Comparison of ENCODE assay signal across 20 cellular contexts in the genomic region with DNA sequence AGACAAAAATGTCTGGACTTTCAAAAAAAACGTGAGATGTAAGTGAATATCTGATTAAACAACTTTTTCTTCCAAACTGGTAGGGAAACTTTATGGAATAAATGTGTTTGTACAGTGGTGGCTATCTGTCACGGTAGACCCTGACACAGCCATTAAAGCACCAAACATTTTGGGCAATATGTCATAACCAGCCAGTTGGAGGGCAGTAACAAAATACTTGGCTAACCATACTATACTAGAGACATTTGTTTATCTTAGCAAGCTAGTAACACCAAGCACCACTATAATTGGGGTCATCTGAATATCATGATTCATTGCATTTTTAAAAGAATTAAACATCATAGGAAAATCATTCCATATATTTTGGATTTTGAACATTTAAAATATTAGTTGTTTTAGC. TPM values are rescaled to one million over a fixed set of nuclear protein-coding genes. Genes with fewer than 3 reads are reported as not detected.
"Had no signal": no experiment of that assay in that cellular context is flagged by ENCODE, and none has a peak within 500 bp of the region (broad histone marks: within the 10 kb centered on the region; RNA-seq: fewer than 3 reads in every experiment).

No MANE protein-coding gene starts in this region.

- H3K27ac Mint-ChIP-seq: activated T-helper 17 cell treated with anti-CD3 and anti-CD28 coated beads, Interleukin-2, amount 50 U/mL, for 72 hours; naive thymus-derived CD8-positive, alpha-beta T cell; stimulated activated memory B cell treated with anti-CD40 and anti-IgM and Interleukin-4, amounts not matched to agents 10 μg/mL and 1 μg/mL and 100 μg/mL, for 72 hours; T-helper 2 cell treated with Interferon-gamma antibody and Interleukin-4, amounts not matched to agents 5 μg/mL and 100 μg/mL, for 36 hours had no signal

- H3K9me3 Mint-ChIP-seq: stimulated activated memory B cell treated with anti-CD40 and anti-IgM and Interleukin-4, amounts not matched to agents 10 μg/mL and 1 μg/mL and 100 μg/mL, for 72 hours; T-helper 2 cell treated with Interferon-gamma antibody and Interleukin-4, amounts not matched to agents 5 μg/mL and 100 μg/mL, for 36 hours had no signal

- DNase-seq: activated CD4-positive, alpha-beta T cell treated with anti-CD3 and anti-CD28 coated beads, Interleukin-2, amount 50 U/mL, for 48 hours; activated CD4-positive, CD25-positive, alpha-beta regulatory T cell treated with anti-CD3 and anti-CD28 coated beads, Interleukin-2, amount 50 U/mL, for 72 hours; activated naive CD4-positive, alpha-beta T cell treated with Interleukin-2 at 50 U/mL for 16 hours; aorta; hippocampal formation; naive thymus-derived CD8-positive, alpha-beta T cell; pancreas; stimulated activated CD4-positive, alpha-beta T cell treated with anti-CD3 and anti-CD28 coated beads, Interleukin-2, amount 100 ng/mL, for 48 hours; thyroid gland; uterus had no signal

- H3K4me3 ChIP-seq: pancreas, thyroid gland, uterus had no signal

- H3K4me1 ChIP-seq: pancreas, uterus had no signal

- H3K27ac ChIP-seq: epithelial cell of prostate, pancreas, thyroid gland, uterus had no signal

- H3K27me3 ChIP-seq: pancreas, thyroid gland, uterus had no signal

- H3K9me3 ChIP-seq: pancreas, thyroid gland, uterus had no signal

- H3K36me3 ChIP-seq: pancreas, thyroid gland, uterus had no signal

- H3K4me1 Mint-ChIP-seq: activated T-helper 17 cell treated with anti-CD3 and anti-CD28 coated beads, Interleukin-2, amount 50 U/mL, for 72 hours; naive thymus-derived CD8-positive, alpha-beta T cell had no signal

- H3K27me3 Mint-ChIP-seq: activated T-helper 17 cell treated with anti-CD3 and anti-CD28 coated beads, Interleukin-2, amount 50 U/mL, for 72 hours; stimulated activated memory B cell treated with anti-CD40 and anti-IgM and Interleukin-4, amounts not matched to agents 10 μg/mL and 1 μg/mL and 100 μg/mL, for 72 hours had no signal

- H3K4me3 Mint-ChIP-seq: activated T-helper 17 cell treated with anti-CD3 and anti-CD28 coated beads, Interleukin-2, amount 50 U/mL, for 72 hours; naive thymus-derived CD8-positive, alpha-beta T cell; stimulated activated memory B cell treated with anti-CD40 and anti-IgM and Interleukin-4, amounts not matched to agents 10 μg/mL and 1 μg/mL and 100 μg/mL, for 72 hours; T-helper 2 cell treated with Interferon-gamma antibody and Interleukin-4, amounts not matched to agents 5 μg/mL and 100 μg/mL, for 36 hours had no signal

- ATAC-seq: activated T-helper 17 cell treated with anti-CD3 and anti-CD28 coated beads, Interleukin-2, amount 50 U/mL, for 72 hours; left lobe of liver; naive thymus-derived CD8-positive, alpha-beta T cell; pancreas; stimulated activated memory B cell treated with anti-CD40 and anti-IgM and Interleukin-4, amounts not matched to agents 10 μg/mL and 1 μg/mL and 100 μg/mL, for 72 hours had no signal

RNA-seq across cellular contexts. Expression of a gene that starts 6.0 kb away (rescaled TPM):
- total RNA-seq: activated T-helper 17 cell treated with anti-CD3 and anti-CD28 coated beads, Interleukin-2, amount 50 U/mL, for 72 hours; aorta; bronchial epithelial cell; dermis microvascular lymphatic vessel endothelial cell; left lobe of liver; lung microvascular endothelial cell; naive thymus-derived CD8-positive, alpha-beta T cell; pancreas; renal cortical epithelial cell; thyroid gland; uterus had no signal
- polyA plus RNA-seq: aorta; keratinocyte; naive thymus-derived CD8-positive, alpha-beta T cell had no signal

RNA-seq across cellular contexts. Expression of a gene that starts 15.3 kb away (rescaled TPM):
- total RNA-seq: activated T-helper 17 cell treated with anti-CD3 and anti-CD28 coated beads, Interleukin-2, amount 50 U/mL, for 72 hours; aorta; bronchial epithelial cell; dermis microvascular lymphatic vessel endothelial cell; left lobe of liver; lung microvascular endothelial cell; naive thymus-derived CD8-positive, alpha-beta T cell; pancreas; renal cortical epithelial cell; thyroid gland; uterus had no signal
- polyA plus RNA-seq: aorta; keratinocyte; naive thymus-derived CD8-positive, alpha-beta T cell; pancreas had no signal
